In genomic region chr12:30990316-30990715, GRCh38 we compare ENCODE assay signal across 22 cellular contexts.
"Had no signal": no experiment of that assay in that cellular context is flagged by ENCODE, and none has a peak within 500 bp of the region (broad histone marks: within the 10 kb centered on the region; RNA-seq: fewer than 3 reads in every experiment).

No MANE protein-coding gene starts in this region.

- DNase-seq: activated CD4-positive, CD25-positive, alpha-beta regulatory T cell; activated naive CD8-positive, alpha-beta T cell treated with anti-CD3 and anti-CD28 coated beads, Interleukin-2, amount 50 U/mL, for 24 hours; central memory CD4-positive, alpha-beta T cell; esophagus squamous epithelium; foreskin melanocyte; stimulated activated CD4-positive, alpha-beta T cell treated with anti-CD3 and anti-CD28 coated beads, Interleukin-12 subunit alpha, Interleukin-12 subunit beta, amount 100 ng/mL, for 4 hours; stimulated activated CD4-positive, alpha-beta T cell treated with anti-CD3 and anti-CD28 coated beads, Interleukin-4, amount 100 ng/mL, for 1 hour; upper lobe of left lung had no signal

- H3K4me1 ChIP-seq: esophagus squamous epithelium, vagina had no signal

- H3K27me3 ChIP-seq: esophagus squamous epithelium, upper lobe of left lung, vagina had no signal

- H3K27me3 Mint-ChIP-seq: activated CD4-positive, alpha-beta T cell treated with anti-CD3 and anti-CD28 coated beads for 36 hours; activated CD8-positive, alpha-beta memory T cell treated with anti-CD3 and anti-CD28 coated beads, Interleukin-2, amount 10 ng/mL, durations not matched to agents 7 days and 5 days; activated naive CD4-positive, alpha-beta T cell treated with anti-CD3 and anti-CD28 coated beads, Interleukin-2, amount 50 U/mL, for 24 hours; activated naive CD8-positive, alpha-beta T cell treated with anti-CD3 and anti-CD28 coated beads, Interleukin-2, amount 50 U/mL, for 24 hours; dendritic cell treated with granulocyte-macrophage colony-stimulating factor and Interleukin-4, amounts not matched to agents 40 ng/mL and 50 ng/mL, for 4 days; natural killer cell treated with Interleukin-12 subunit alpha and Interleukin-12 subunit beta and Interleukin-15 and Interleukin-18, amount 100 ng/mL, for 72 hours had no signal

- H3K4me3 ChIP-seq: esophagus squamous epithelium, left ventricle myocardium inferior, lung, mucosa of descending colon, skin epidermis, upper lobe of left lung, vagina had no signal

- H3K36me3 ChIP-seq: esophagus squamous epithelium, left ventricle myocardium inferior, upper lobe of left lung, vagina had no signal

- H3K9me3 ChIP-seq: esophagus squamous epithelium, left ventricle myocardium inferior, mucosa of descending colon, upper lobe of left lung, vagina had no signal

- H3K4me3 Mint-ChIP-seq: activated CD4-positive, alpha-beta T cell treated with anti-CD3 and anti-CD28 coated beads for 36 hours; activated CD8-positive, alpha-beta memory T cell treated with anti-CD3 and anti-CD28 coated beads, Interleukin-2, amount 10 ng/mL, durations not matched to agents 7 days and 5 days; activated CD8-positive, alpha-beta T cell treated with anti-CD3 and anti-CD28 coated beads, Interleukin-2, amount 10 ng/mL, durations not matched to agents 7 days and 5 days; activated naive CD4-positive, alpha-beta T cell treated with anti-CD3 and anti-CD28 coated beads, Interleukin-2, amount 50 U/mL, for 24 hours; activated naive CD8-positive, alpha-beta T cell treated with anti-CD3 and anti-CD28 coated beads, Interleukin-2, amount 50 U/mL, for 24 hours; dendritic cell treated with granulocyte-macrophage colony-stimulating factor and Interleukin-4, amounts not matched to agents 40 ng/mL and 50 ng/mL, for 4 days; natural killer cell treated with Interleukin-12 subunit alpha and Interleukin-12 subunit beta and Interleukin-15 and Interleukin-18, amount 100 ng/mL, for 72 hours had no signal

- H3K27ac Mint-ChIP-seq: activated CD4-positive, alpha-beta T cell treated with anti-CD3 and anti-CD28 coated beads for 36 hours; activated CD8-positive, alpha-beta memory T cell treated with anti-CD3 and anti-CD28 coated beads, Interleukin-2, amount 10 ng/mL, durations not matched to agents 7 days and 5 days; activated CD8-positive, alpha-beta T cell treated with anti-CD3 and anti-CD28 coated beads, Interleukin-2, amount 10 ng/mL, durations not matched to agents 7 days and 5 days; activated naive CD4-positive, alpha-beta T cell treated with anti-CD3 and anti-CD28 coated beads, Interleukin-2, amount 50 U/mL, for 24 hours; activated naive CD8-positive, alpha-beta T cell treated with anti-CD3 and anti-CD28 coated beads, Interleukin-2, amount 50 U/mL, for 24 hours; activated T-helper 2 cell treated with anti-CD3 and anti-CD28 coated beads, Interferon-gamma antibody, Interleukin-2, Interleukin-4, amounts not matched to agents 10 μg/mL and 5 μg/mL and 100 μg/mL, durations not matched to agents 14 hours and 24 hours and 36 hours; dendritic cell treated with granulocyte-macrophage colony-stimulating factor and Interleukin-4, amounts not matched to agents 40 ng/mL and 50 ng/mL, for 4 days; natural killer cell treated with Interleukin-12 subunit alpha and Interleukin-12 subunit beta and Interleukin-15 and Interleukin-18, amount 100 ng/mL, for 72 hours; progenitor cell of endocrine pancreas had no signal

- H3K27ac ChIP-seq: epithelial cell of prostate, esophagus squamous epithelium, left ventricle myocardium inferior, skin epidermis, upper lobe of left lung, vagina had no signal

- H3K9me3 Mint-ChIP-seq: activated naive CD4-positive, alpha-beta T cell treated with anti-CD3 and anti-CD28 coated beads, Interleukin-2, amount 50 U/mL, for 24 hours; activated naive CD8-positive, alpha-beta T cell treated with anti-CD3 and anti-CD28 coated beads, Interleukin-2, amount 50 U/mL, for 24 hours; activated T-helper 2 cell treated with anti-CD3 and anti-CD28 coated beads, Interferon-gamma antibody, Interleukin-2, Interleukin-4, amounts not matched to agents 10 μg/mL and 5 μg/mL and 100 μg/mL, durations not matched to agents 14 hours and 24 hours and 36 hours; dendritic cell treated with granulocyte-macrophage colony-stimulating factor and Interleukin-4, amounts not matched to agents 40 ng/mL and 50 ng/mL, for 4 days; natural killer cell treated with Interleukin-12 subunit alpha and Interleukin-12 subunit beta and Interleukin-15 and Interleukin-18, amount 100 ng/mL, for 72 hours had no signal

- H3K36me3 Mint-ChIP-seq: activated CD8-positive, alpha-beta memory T cell treated with anti-CD3 and anti-CD28 coated beads, Interleukin-2, amount 10 ng/mL, durations not matched to agents 7 days and 5 days; activated naive CD4-positive, alpha-beta T cell treated with anti-CD3 and anti-CD28 coated beads, Interleukin-2, amount 50 U/mL, for 24 hours; natural killer cell treated with Interleukin-12 subunit alpha and Interleukin-12 subunit beta and Interleukin-15 and Interleukin-18, amount 100 ng/mL, for 72 hours had no signal

- H3K4me1 Mint-ChIP-seq: activated CD4-positive, alpha-beta T cell treated with anti-CD3 and anti-CD28 coated beads for 36 hours; activated naive CD4-positive, alpha-beta T cell treated with anti-CD3 and anti-CD28 coated beads, Interleukin-2, amount 50 U/mL, for 24 hours; activated naive CD8-positive, alpha-beta T cell treated with anti-CD3 and anti-CD28 coated beads, Interleukin-2, amount 50 U/mL, for 24 hours had no signal
